19 cellular contexts compared by ENCODE assay signal in genomic region chr1:180532854-180533253, GRCh38. TPM values are rescaled to one million over a fixed set of nuclear protein-coding genes. Genes with fewer than 3 reads are reported as not detected.
"Had no signal": no experiment of that assay in that cellular context is flagged by ENCODE, and none has a peak within 500 bp of the region (broad histone marks: within the 10 kb centered on the region; RNA-seq: fewer than 3 reads in every experiment).

No MANE protein-coding gene starts in this region.

- H3K27ac ChIP-seq: cardiac muscle cell, lower lobe of right lung, ovary, prostate gland had no signal

- H3K4me1 Mint-ChIP-seq: activated naive CD4-positive, alpha-beta T cell treated with anti-CD3 and anti-CD28 coated beads, Interleukin-2, amount 10 ng/mL, durations not matched to agents 7 days and 5 days; naive B cell had no signal

- H3K36me3 Mint-ChIP-seq: activated naive CD4-positive, alpha-beta T cell treated with anti-CD3 and anti-CD28 coated beads, Interleukin-2, amount 10 ng/mL, durations not matched to agents 7 days and 5 days; naive B cell; WTC11 had no signal

- H3K4me3 ChIP-seq: cardiac muscle cell, heart right ventricle, lower lobe of right lung, ovary, prostate gland, upper lobe of left lung had no signal

- H3K27me3 ChIP-seq: cardiac muscle cell, heart right ventricle, ovary, upper lobe of left lung had no signal

- H3K4me3 Mint-ChIP-seq: activated naive CD4-positive, alpha-beta T cell treated with anti-CD3 and anti-CD28 coated beads, Interleukin-2, amount 10 ng/mL, durations not matched to agents 7 days and 5 days; naive B cell; neural crest cell; WTC11 had no signal

- H3K36me3 ChIP-seq: cardiac muscle cell, heart right ventricle, lower lobe of right lung, ovary, prostate gland, upper lobe of left lung had no signal

- H3K9me3 Mint-ChIP-seq: activated naive CD4-positive, alpha-beta T cell treated with anti-CD3 and anti-CD28 coated beads, Interleukin-2, amount 10 ng/mL, durations not matched to agents 7 days and 5 days; naive B cell; neural crest cell; WTC11 had no signal

- H3K9me3 ChIP-seq: heart right ventricle, lower lobe of right lung, ovary, prostate gland, upper lobe of left lung had no signal

- H3K27ac Mint-ChIP-seq: activated naive CD4-positive, alpha-beta T cell treated with anti-CD3 and anti-CD28 coated beads, Interleukin-2, amount 10 ng/mL, durations not matched to agents 7 days and 5 days; naive B cell; WTC11 had no signal

- DNase-seq: cortex of kidney had no signal

- ATAC-seq: stimulated activated naive CD8-positive, alpha-beta T cell treated with anti-CD3 and anti-CD28 coated beads, Interleukin-15, Interleukin-2, amounts not matched to agents 100 U/mL and 50 U/mL, for 24 hours had no signal

RNA-seq across cellular contexts. Expression of gene OVAAL, which starts 25.9 kb away (rescaled TPM):
- total RNA-seq: cerebellum; epithelial cell of proximal tubule; fibroblast of lung; lower lobe of right lung; mesenteric fat pad; mucosa of gallbladder; neural crest cell; ovary; subcutaneous adipose tissue; T-helper 1 cell treated with Interleukin-12 subunit alpha and Interleukin-12 subunit beta and Interleukin-4 antibody, amounts not matched to agents 30 ng/mL and 1 ng/mL, for 36 hours; upper lobe of left lung; WTC11 had no signal
- polyA plus RNA-seq: fibroblast of lung, ovary had no signal
